In genomic region chr14:80637726-80638619, GRCh38 we compare ENCODE assay signal across 1 cellular context.
TF ChIP-seq lines count a peak whose summit lies in the region.

No MANE protein-coding gene starts in this region.

TF ChIP-seq in H1, 55 proteins besides CTCF, POLR2A, EP300 and RAD21 (continued from another document):
- TF ChIP-seq MAX (IDR thresholded peaks at IDR 0.05) (no peak), YY1 (IDR thresholded peaks at IDR 0.05; ENCODE audit: low read depth, low read length) (no peak), RNF2 (IDR thresholded peaks at IDR 0.05; ENCODE audit: borderline replicate concordance, low read depth, low read length, missing control alignments, poor library complexity, severe bottlenecking) (no peak), TEAD4 (IDR thresholded peaks at IDR 0.05; ENCODE audit: low read depth, low read length) (no peak)
